In the genomic region with DNA sequence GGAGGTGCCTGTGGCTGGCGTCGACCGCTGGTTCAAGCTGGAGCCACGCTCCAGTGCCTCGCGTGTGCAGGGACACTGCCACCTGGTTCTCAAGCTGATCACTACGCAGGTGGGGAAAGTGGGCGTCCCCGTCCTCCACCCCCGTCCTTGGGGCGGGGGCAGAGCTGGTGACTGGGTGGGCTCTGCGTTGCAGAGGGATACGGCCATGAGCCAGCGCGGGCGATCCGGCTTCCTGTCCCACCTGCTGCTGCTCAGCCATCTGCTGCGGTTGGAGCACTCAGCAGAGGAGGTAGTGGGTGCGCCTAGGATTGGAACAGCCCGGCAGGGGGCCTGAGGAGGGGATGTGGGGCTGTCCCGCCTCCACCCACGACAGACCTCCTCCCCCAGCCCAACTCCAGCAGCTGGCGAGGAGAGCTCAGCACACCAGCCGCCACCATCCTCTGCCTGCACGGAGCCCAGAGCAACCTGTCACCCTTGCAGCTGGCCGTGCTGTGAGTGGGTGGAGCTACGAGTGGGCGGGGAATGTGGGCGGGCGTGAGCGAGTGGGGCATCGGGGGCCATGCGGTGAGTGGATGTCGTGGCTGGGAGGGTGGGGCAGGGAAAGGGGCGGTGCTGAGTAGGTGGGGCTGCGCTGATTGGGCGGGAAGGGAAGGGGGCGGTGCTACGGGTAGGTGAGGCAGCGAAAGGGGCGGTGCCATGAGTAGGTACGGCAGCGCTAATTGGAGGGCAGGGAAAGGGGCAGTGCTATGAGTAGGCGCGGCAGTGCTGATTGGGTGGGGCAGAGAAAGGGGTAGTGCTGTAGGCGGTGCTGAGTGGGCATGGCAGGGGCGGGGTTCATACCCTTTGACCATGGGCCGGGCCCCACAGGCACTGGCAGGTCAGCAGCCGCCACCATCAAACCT, we compare ENCODE assay signal across 1 cellular context.
TF ChIP-seq lines count a peak whose summit lies in the region.

No MANE protein-coding gene starts in this region.

TF ChIP-seq in H1, 55 proteins besides CTCF, POLR2A, EP300 and RAD21:
- TF ChIP-seq EGR1 (IDR thresholded peaks at IDR 0.05; ENCODE audit: borderline replicate concordance, low read depth, low read length) (peak; percentile 53; the same call in 1 of the 2 replicates), JUND (IDR thresholded peaks at IDR 0.05; ENCODE audit: low read length) (no peak), BACH1 (IDR thresholded peaks at IDR 0.05; ENCODE audit: low read length) (peak; percentile 73; the same call in 1 of the 2 replicates), KDM5A (IDR thresholded peaks at IDR 0.05; ENCODE audit: low read length) (no peak), TAF1 (IDR thresholded peaks at IDR 0.05; ENCODE audit: low read depth, low read length) (no peak), TEAD4 (IDR thresholded peaks at IDR 0.05; ENCODE audit: low read depth, low read length) (peak; percentile 80), TBP (IDR thresholded peaks at IDR 0.05; ENCODE audit: low read depth, low read length) (peak; percentile 42; the same call in 1 of the 2 replicates), ZNF274 (IDR thresholded peaks at IDR 0.05; ENCODE audit: borderline replicate concordance, extremely low read depth, low read length) (no peak), PHF8 (conservative IDR thresholded peaks at IDR 0.05; ENCODE audit: low read depth, low read length) (no peak), CREB1 (IDR thresholded peaks at IDR 0.05) (peak; percentile 61; the same call in 1 of the 2 replicates), BCL11A (IDR thresholded peaks at IDR 0.05; ENCODE audit: low read depth in 2 of 2, low read length in 2 of 2) (no peak), CEBPB (IDR thresholded peaks at IDR 0.05; ENCODE audit: low read depth, low read length) (no peak), ASH2L (IDR thresholded peaks at IDR 0.05; ENCODE audit: low read length) (no peak), JUN (IDR thresholded peaks at IDR 0.05; ENCODE audit: low read depth, low read length) (no peak), HDAC2 (IDR thresholded peaks at IDR 0.05; ENCODE audit: borderline replicate concordance in 1 of 2, low read depth in 2 of 2, low read length in 2 of 2) (peak in 1 of 2 experiments; percentile 82; a peak in 1 of 4 replicates), TAF7 (optimal IDR thresholded peaks at IDR 0.05; ENCODE audit: borderline replicate concordance, low read depth, low read length) (no peak), EZH2 (IDR thresholded peaks at IDR 0.05; ENCODE audit: low read depth, low read length, severe bottlenecking) (no peak), POLR2AphosphoS5 (IDR thresholded peaks at IDR 0.05; ENCODE audit: low read depth, low read length) (no peak), SUZ12 (IDR thresholded peaks at IDR 0.05; ENCODE audit: low read length) (no peak), YY1 (IDR thresholded peaks at IDR 0.05; ENCODE audit: low read depth, low read length) (no peak), CBX5 (IDR thresholded peaks at IDR 0.05; ENCODE audit: low read depth, low read length) (no peak), HDAC6 (IDR thresholded peaks at IDR 0.05; ENCODE audit: low read depth, low read length) (no peak), GABPA (IDR thresholded peaks at IDR 0.05; ENCODE audit: borderline replicate concordance, insufficient read depth, low read length) (no peak), SIN3A (conservative IDR thresholded peaks at IDR 0.05 in 1 of 2, IDR thresholded peaks at IDR 0.05 in 1 of 2; ENCODE audit: low read depth in 1 of 2, low read length in 2 of 2) (peak; percentile 78 to 89; a peak in 3 of 4 replicates), POU5F1 (IDR thresholded peaks at IDR 0.05; ENCODE audit: low read depth, low read length) (no peak), FOSL1 (IDR thresholded peaks at IDR 0.05; ENCODE audit: insufficient read depth, low read depth, low read length) (no peak), KDM4A (IDR thresholded peaks at IDR 0.05; ENCODE audit: low read depth, low read length, severe bottlenecking) (no peak), MAFK (IDR thresholded peaks at IDR 0.05; ENCODE audit: low read depth, low read length) (no peak; the same call in 1 of the 2 replicates), SP4 (IDR thresholded peaks at IDR 0.05; ENCODE audit: low read length) (peak; percentile 97), SAP30 (IDR thresholded peaks at IDR 0.05; ENCODE audit: insufficient read depth, insufficient replicate concordance, low read length) (no peak), CBX8 (IDR thresholded peaks at IDR 0.05; ENCODE audit: borderline replicate concordance, low read depth, low read length) (no peak), CHD1 (IDR thresholded peaks at IDR 0.05; ENCODE audit: low read depth, low read length) (no peak), SIRT6 (IDR thresholded peaks at IDR 0.05; ENCODE audit: low read length) (no peak), TCF12 (IDR thresholded peaks at IDR 0.05; ENCODE audit: low read depth, low read length) (no peak), CTBP2 (IDR thresholded peaks at IDR 0.05; ENCODE audit: borderline replicate concordance, insufficient read depth, insufficient read length, low read length) (no peak), NRF1 (IDR thresholded peaks at IDR 0.05; ENCODE audit: low read depth, low read length) (no peak), RXRA (IDR thresholded peaks at IDR 0.05; ENCODE audit: insufficient read depth, low read depth, low read length) (no peak), RBBP5 (IDR thresholded peaks at IDR 0.05; ENCODE audit: borderline replicate concordance, low read depth, low read length) (no peak), SP2 (IDR thresholded peaks at IDR 0.05; ENCODE audit: low read length) (no peak), RNF2 (IDR thresholded peaks at IDR 0.05; ENCODE audit: borderline replicate concordance, low read depth, low read length, missing control alignments, poor library complexity, severe bottlenecking) (no peak), RFX5 (IDR thresholded peaks at IDR 0.05; ENCODE audit: borderline replicate concordance, low read depth, low read length) (no peak), CHD2 (IDR thresholded peaks at IDR 0.05; ENCODE audit: low read length) (peak; percentile 56), GTF2F1 (IDR thresholded peaks at IDR 0.05; ENCODE audit: borderline replicate concordance, low read depth, low read length) (no peak), NANOG (IDR thresholded peaks at IDR 0.05; ENCODE audit: insufficient read depth, low read depth, low read length, poor library complexity, severe bottlenecking) (no peak), KDM1A (IDR thresholded peaks at IDR 0.05; ENCODE audit: borderline replicate concordance, low read length) (no peak), SRF (IDR thresholded peaks at IDR 0.05; ENCODE audit: low read depth, low read length) (no peak), SP1 (IDR thresholded peaks at IDR 0.05; ENCODE audit: low read depth, low read length) (peak; percentile 92), SIX5 (IDR thresholded peaks at IDR 0.05; ENCODE audit: low read depth, low read length) (no peak), BRCA1 (IDR thresholded peaks at IDR 0.05; ENCODE audit: low read depth, low read length) (no peak)
- TF ChIP-seq, protein P1, sequence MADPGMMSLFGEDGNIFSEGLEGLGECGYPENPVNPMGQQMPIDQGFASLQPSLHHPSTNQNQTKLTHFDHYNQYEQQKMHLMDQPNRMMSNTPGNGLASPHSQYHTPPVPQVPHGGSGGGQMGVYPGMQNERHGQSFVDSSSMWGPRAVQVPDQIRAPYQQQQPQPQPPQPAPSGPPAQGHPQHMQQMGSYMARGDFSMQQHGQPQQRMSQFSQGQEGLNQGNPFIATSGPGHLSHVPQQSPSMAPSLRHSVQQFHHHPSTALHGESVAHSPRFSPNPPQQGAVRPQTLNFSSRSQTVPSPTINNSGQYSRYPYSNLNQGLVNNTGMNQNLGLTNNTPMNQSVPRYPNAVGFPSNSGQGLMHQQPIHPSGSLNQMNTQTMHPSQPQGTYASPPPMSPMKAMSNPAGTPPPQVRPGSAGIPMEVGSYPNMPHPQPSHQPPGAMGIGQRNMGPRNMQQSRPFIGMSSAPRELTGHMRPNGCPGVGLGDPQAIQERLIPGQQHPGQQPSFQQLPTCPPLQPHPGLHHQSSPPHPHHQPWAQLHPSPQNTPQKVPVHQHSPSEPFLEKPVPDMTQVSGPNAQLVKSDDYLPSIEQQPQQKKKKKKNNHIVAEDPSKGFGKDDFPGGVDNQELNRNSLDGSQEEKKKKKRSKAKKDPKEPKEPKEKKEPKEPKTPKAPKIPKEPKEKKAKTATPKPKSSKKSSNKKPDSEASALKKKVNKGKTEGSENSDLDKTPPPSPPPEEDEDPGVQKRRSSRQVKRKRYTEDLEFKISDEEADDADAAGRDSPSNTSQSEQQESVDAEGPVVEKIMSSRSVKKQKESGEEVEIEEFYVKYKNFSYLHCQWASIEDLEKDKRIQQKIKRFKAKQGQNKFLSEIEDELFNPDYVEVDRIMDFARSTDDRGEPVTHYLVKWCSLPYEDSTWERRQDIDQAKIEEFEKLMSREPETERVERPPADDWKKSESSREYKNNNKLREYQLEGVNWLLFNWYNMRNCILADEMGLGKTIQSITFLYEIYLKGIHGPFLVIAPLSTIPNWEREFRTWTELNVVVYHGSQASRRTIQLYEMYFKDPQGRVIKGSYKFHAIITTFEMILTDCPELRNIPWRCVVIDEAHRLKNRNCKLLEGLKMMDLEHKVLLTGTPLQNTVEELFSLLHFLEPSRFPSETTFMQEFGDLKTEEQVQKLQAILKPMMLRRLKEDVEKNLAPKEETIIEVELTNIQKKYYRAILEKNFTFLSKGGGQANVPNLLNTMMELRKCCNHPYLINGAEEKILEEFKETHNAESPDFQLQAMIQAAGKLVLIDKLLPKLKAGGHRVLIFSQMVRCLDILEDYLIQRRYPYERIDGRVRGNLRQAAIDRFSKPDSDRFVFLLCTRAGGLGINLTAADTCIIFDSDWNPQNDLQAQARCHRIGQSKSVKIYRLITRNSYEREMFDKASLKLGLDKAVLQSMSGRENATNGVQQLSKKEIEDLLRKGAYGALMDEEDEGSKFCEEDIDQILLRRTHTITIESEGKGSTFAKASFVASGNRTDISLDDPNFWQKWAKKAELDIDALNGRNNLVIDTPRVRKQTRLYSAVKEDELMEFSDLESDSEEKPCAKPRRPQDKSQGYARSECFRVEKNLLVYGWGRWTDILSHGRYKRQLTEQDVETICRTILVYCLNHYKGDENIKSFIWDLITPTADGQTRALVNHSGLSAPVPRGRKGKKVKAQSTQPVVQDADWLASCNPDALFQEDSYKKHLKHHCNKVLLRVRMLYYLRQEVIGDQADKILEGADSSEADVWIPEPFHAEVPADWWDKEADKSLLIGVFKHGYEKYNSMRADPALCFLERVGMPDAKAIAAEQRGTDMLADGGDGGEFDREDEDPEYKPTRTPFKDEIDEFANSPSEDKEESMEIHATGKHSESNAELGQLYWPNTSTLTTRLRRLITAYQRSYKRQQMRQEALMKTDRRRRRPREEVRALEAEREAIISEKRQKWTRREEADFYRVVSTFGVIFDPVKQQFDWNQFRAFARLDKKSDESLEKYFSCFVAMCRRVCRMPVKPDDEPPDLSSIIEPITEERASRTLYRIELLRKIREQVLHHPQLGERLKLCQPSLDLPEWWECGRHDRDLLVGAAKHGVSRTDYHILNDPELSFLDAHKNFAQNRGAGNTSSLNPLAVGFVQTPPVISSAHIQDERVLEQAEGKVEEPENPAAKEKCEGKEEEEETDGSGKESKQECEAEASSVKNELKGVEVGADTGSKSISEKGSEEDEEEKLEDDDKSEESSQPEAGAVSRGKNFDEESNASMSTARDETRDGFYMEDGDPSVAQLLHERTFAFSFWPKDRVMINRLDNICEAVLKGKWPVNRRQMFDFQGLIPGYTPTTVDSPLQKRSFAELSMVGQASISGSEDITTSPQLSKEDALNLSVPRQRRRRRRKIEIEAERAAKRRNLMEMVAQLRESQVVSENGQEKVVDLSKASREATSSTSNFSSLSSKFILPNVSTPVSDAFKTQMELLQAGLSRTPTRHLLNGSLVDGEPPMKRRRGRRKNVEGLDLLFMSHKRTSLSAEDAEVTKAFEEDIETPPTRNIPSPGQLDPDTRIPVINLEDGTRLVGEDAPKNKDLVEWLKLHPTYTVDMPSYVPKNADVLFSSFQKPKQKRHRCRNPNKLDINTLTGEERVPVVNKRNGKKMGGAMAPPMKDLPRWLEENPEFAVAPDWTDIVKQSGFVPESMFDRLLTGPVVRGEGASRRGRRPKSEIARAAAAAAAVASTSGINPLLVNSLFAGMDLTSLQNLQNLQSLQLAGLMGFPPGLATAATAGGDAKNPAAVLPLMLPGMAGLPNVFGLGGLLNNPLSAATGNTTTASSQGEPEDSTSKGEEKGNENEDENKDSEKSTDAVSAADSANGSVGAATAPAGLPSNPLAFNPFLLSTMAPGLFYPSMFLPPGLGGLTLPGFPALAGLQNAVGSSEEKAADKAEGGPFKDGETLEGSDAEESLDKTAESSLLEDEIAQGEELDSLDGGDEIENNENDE (IDR thresholded peaks at IDR 0.05; ENCODE audit: insufficient replicate concordance, low read length) = no peak
- TF ChIP-seq, protein P2, sequence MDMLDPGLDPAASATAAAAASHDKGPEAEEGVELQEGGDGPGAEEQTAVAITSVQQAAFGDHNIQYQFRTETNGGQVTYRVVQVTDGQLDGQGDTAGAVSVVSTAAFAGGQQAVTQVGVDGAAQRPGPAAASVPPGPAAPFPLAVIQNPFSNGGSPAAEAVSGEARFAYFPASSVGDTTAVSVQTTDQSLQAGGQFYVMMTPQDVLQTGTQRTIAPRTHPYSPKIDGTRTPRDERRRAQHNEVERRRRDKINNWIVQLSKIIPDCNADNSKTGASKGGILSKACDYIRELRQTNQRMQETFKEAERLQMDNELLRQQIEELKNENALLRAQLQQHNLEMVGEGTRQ (IDR thresholded peaks at IDR 0.05; ENCODE audit: low read length) = no peak
- TF ChIP-seq, protein P3, sequence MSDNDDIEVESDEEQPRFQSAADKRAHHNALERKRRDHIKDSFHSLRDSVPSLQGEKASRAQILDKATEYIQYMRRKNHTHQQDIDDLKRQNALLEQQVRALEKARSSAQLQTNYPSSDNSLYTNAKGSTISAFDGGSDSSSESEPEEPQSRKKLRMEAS (IDR thresholded peaks at IDR 0.05) = peak; percentile 45; the same call in 1 of the 2 replicates
- TF ChIP-seq, protein P4, sequence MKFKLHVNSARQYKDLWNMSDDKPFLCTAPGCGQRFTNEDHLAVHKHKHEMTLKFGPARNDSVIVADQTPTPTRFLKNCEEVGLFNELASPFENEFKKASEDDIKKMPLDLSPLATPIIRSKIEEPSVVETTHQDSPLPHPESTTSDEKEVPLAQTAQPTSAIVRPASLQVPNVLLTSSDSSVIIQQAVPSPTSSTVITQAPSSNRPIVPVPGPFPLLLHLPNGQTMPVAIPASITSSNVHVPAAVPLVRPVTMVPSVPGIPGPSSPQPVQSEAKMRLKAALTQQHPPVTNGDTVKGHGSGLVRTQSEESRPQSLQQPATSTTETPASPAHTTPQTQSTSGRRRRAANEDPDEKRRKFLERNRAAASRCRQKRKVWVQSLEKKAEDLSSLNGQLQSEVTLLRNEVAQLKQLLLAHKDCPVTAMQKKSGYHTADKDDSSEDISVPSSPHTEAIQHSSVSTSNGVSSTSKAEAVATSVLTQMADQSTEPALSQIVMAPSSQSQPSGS (IDR thresholded peaks at IDR 0.05; ENCODE audit: low read length) = no peak
- TF ChIP-seq, protein P5, sequence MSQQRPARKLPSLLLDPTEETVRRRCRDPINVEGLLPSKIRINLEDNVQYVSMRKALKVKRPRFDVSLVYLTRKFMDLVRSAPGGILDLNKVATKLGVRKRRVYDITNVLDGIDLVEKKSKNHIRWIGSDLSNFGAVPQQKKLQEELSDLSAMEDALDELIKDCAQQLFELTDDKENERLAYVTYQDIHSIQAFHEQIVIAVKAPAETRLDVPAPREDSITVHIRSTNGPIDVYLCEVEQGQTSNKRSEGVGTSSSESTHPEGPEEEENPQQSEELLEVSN (IDR thresholded peaks at IDR 0.05) = 0 out of 2 replicates have a peak, but pooled peaks have one; percentile 28
- TF ChIP-seq, protein P6, sequence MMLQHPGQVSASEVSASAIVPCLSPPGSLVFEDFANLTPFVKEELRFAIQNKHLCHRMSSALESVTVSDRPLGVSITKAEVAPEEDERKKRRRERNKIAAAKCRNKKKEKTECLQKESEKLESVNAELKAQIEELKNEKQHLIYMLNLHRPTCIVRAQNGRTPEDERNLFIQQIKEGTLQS (IDR thresholded peaks at IDR 0.05; ENCODE audit: insufficient read depth, low read depth, low read length) = no peak
TF ChIP-seq in H1: peak in this region for 12.
